Comparison of ENCODE assay signal across 39 cellular contexts in genomic region chr10:54947605-54948004, GRCh38.
"Had no signal": no experiment of that assay in that cellular context is flagged by ENCODE, and none has a peak within 500 bp of the region (broad histone marks: within the 10 kb centered on the region; RNA-seq: fewer than 3 reads in every experiment).

No MANE protein-coding gene starts in this region.

- H3K9me3 Mint-ChIP-seq: activated T-helper 1 cell treated with anti-CD3 and anti-CD28 coated beads, Interleukin-12 subunit alpha, Interleukin-12 subunit beta, Interleukin-2, Interleukin-4 antibody, amounts not matched to agents 30 ng/mL and 10 ng/mL and 1 ng/mL, durations not matched to agents 14 hours and 24 hours and 36 hours; brain had no signal

- H3K36me3 Mint-ChIP-seq: activated naive CD4-positive, alpha-beta T cell treated with anti-CD3 and anti-CD28 coated beads, Interleukin-2, amount 10 ng/mL, durations not matched to agents 7 days and 5 days; activated naive CD4-positive, alpha-beta T cell treated with anti-CD3 and anti-CD28 coated beads, Interleukin-2, amount 50 U/mL, for 24 hours; activated naive CD4-positive, alpha-beta T cell treated with anti-CD3 and anti-CD28 coated beads, Interleukin-2, amount 50 U/mL, for 72 hours; activated naive CD8-positive, alpha-beta T cell; activated naive CD8-positive, alpha-beta T cell treated with anti-CD3 and anti-CD28 coated beads for 36 hours; activated naive CD8-positive, alpha-beta T cell treated with anti-CD3 and anti-CD28 coated beads, Interleukin-2, amount 10 ng/mL, durations not matched to agents 7 days and 5 days; brain had no signal

- H3K27me3 ChIP-seq: adrenal gland, ascending aorta, body of pancreas, brain microvascular endothelial cell, breast epithelium, cardiac muscle cell had no signal

- H3K36me3 ChIP-seq: adrenal gland, ascending aorta, brain microvascular endothelial cell, breast epithelium, cardiac muscle cell had no signal

- H3K4me3 ChIP-seq: adrenal gland, ascending aorta, body of pancreas, breast epithelium, cardiac muscle cell had no signal

- H3K9me3 ChIP-seq: adrenal gland, ascending aorta, body of pancreas, breast epithelium had no signal

- DNase-seq: activated effector memory CD4-positive, alpha-beta T cell treated with anti-CD3 and anti-CD28 coated beads, Interleukin-2, amount 50 U/mL, for 16 hours; activated effector memory CD4-positive, alpha-beta T cell treated with Interleukin-2 at 50 U/mL for 16 hours; activated gamma-delta T cell; activated gamma-delta T cell treated with Interleukin-2 at 50 U/mL for 16 hours; activated naive CD4-positive, alpha-beta T cell; activated naive CD4-positive, alpha-beta T cell treated with anti-CD3 and anti-CD28 coated beads for 36 hours; activated naive CD4-positive, alpha-beta T cell treated with anti-CD3 and anti-CD28 coated beads, Interleukin-2, amount 10 ng/mL, durations not matched to agents 7 days and 5 days; activated naive CD4-positive, alpha-beta T cell treated with anti-CD3 and anti-CD28 coated beads, Interleukin-2, amount 50 U/mL, for 16 hours; activated naive CD4-positive, alpha-beta T cell treated with Interleukin-2 at 50 U/mL for 16 hours; activated naive CD8-positive, alpha-beta T cell treated with anti-CD3 and anti-CD28 coated beads for 36 hours; activated naive CD8-positive, alpha-beta T cell treated with anti-CD3 and anti-CD28 coated beads, Interleukin-2, amount 10 ng/mL, durations not matched to agents 7 days and 5 days; activated naive CD8-positive, alpha-beta T cell treated with anti-CD3 and anti-CD28 coated beads, Interleukin-2, amount 50 U/mL, for 24 hours; activated T-cell treated with anti-CD3 and anti-CD28 coated beads, Interleukin-2, amount 50 U/mL, for 1 hour; activated T-cell treated with anti-CD3 and anti-CD28 coated beads, Interleukin-2, amount 50 U/mL, for 4 hours; activated T-cell treated with anti-CD3 and anti-CD28 coated beads, Interleukin-2, amount 50 U/mL, for 48 hours; activated T-cell treated with anti-CD3 and anti-CD28 coated beads, Interleukin-2, amount 50 U/mL, for 72 hours; adrenal gland; amniotic stem cell; amygdala; anterior cingulate cortex; aorta; body of pancreas; brain microvascular endothelial cell; caudate nucleus; central memory CD4-positive, alpha-beta T cell; cerebellar nuclear complex had no signal

- H3K27me3 Mint-ChIP-seq: activated naive CD4-positive, alpha-beta T cell treated with anti-CD3 and anti-CD28 coated beads, Interleukin-2, amount 10 ng/mL, durations not matched to agents 7 days and 5 days; activated naive CD4-positive, alpha-beta T cell treated with anti-CD3 and anti-CD28 coated beads, Interleukin-2, amount 50 U/mL, for 24 hours; activated naive CD8-positive, alpha-beta T cell; activated naive CD8-positive, alpha-beta T cell treated with anti-CD3 and anti-CD28 coated beads for 36 hours; activated naive CD8-positive, alpha-beta T cell treated with anti-CD3 and anti-CD28 coated beads, Interleukin-2, amount 10 ng/mL, durations not matched to agents 7 days and 5 days; activated naive CD8-positive, alpha-beta T cell treated with anti-CD3 and anti-CD28 coated beads, Interleukin-2, amount 50 U/mL, for 24 hours; activated T-helper 17 cell treated with anti-CD3 and anti-CD28 coated beads, Interleukin-2, amount 50 U/mL, for 72 hours; brain; central memory CD8-positive, alpha-beta T cell had no signal

- H3K4me1 Mint-ChIP-seq: activated naive CD4-positive, alpha-beta T cell treated with anti-CD3 and anti-CD28 coated beads, Interleukin-2, amount 10 ng/mL, durations not matched to agents 7 days and 5 days; activated naive CD4-positive, alpha-beta T cell treated with anti-CD3 and anti-CD28 coated beads, Interleukin-2, amount 50 U/mL, for 24 hours; activated naive CD8-positive, alpha-beta T cell treated with anti-CD3 and anti-CD28 coated beads for 36 hours; activated naive CD8-positive, alpha-beta T cell treated with anti-CD3 and anti-CD28 coated beads, Interleukin-2, amount 10 ng/mL, durations not matched to agents 7 days and 5 days; activated naive CD8-positive, alpha-beta T cell treated with anti-CD3 and anti-CD28 coated beads, Interleukin-2, amount 50 U/mL, for 24 hours; activated T-helper 17 cell treated with anti-CD3 and anti-CD28 coated beads, Interleukin-2, amount 50 U/mL, for 72 hours; brain; central memory CD8-positive, alpha-beta T cell had no signal

- H3K27ac ChIP-seq: adrenal gland, ascending aorta, body of pancreas, brain microvascular endothelial cell, breast epithelium, cardiac muscle cell had no signal

- H3K4me3 Mint-ChIP-seq: activated naive CD4-positive, alpha-beta T cell treated with anti-CD3 and anti-CD28 coated beads for 36 hours; activated naive CD4-positive, alpha-beta T cell treated with anti-CD3 and anti-CD28 coated beads, Interleukin-2, amount 10 ng/mL, durations not matched to agents 7 days and 5 days; activated naive CD4-positive, alpha-beta T cell treated with anti-CD3 and anti-CD28 coated beads, Interleukin-2, amount 50 U/mL, for 24 hours; activated naive CD8-positive, alpha-beta T cell; activated naive CD8-positive, alpha-beta T cell treated with anti-CD3 and anti-CD28 coated beads for 36 hours; activated naive CD8-positive, alpha-beta T cell treated with anti-CD3 and anti-CD28 coated beads, Interleukin-2, amount 10 ng/mL, durations not matched to agents 7 days and 5 days; activated naive CD8-positive, alpha-beta T cell treated with anti-CD3 and anti-CD28 coated beads, Interleukin-2, amount 50 U/mL, for 24 hours; activated T-cell treated with anti-CD3 and anti-CD28 coated beads, Interleukin-2, amount 50 U/mL, for 4 hours; activated T-cell treated with anti-CD3 and anti-CD28 coated beads, Interleukin-2, amount 50 U/mL, for 72 hours; activated T-helper 1 cell treated with anti-CD3 and anti-CD28 coated beads, Interleukin-12 subunit alpha, Interleukin-12 subunit beta, Interleukin-2, Interleukin-4 antibody, amounts not matched to agents 30 ng/mL and 10 ng/mL and 1 ng/mL, durations not matched to agents 14 hours and 24 hours and 36 hours; activated T-helper 17 cell treated with anti-CD3 and anti-CD28 coated beads, Interleukin-2, amount 50 U/mL, for 72 hours; brain; central memory CD8-positive, alpha-beta T cell had no signal

- H3K27ac Mint-ChIP-seq: activated naive CD4-positive, alpha-beta T cell treated with anti-CD3 and anti-CD28 coated beads for 36 hours; activated naive CD4-positive, alpha-beta T cell treated with anti-CD3 and anti-CD28 coated beads, Interleukin-2, amount 10 ng/mL, durations not matched to agents 7 days and 5 days; activated naive CD4-positive, alpha-beta T cell treated with anti-CD3 and anti-CD28 coated beads, Interleukin-2, amount 50 U/mL, for 24 hours; activated naive CD4-positive, alpha-beta T cell treated with anti-CD3 and anti-CD28 coated beads, Interleukin-2, amount 50 U/mL, for 72 hours; activated naive CD8-positive, alpha-beta T cell; activated naive CD8-positive, alpha-beta T cell treated with anti-CD3 and anti-CD28 coated beads for 36 hours; activated naive CD8-positive, alpha-beta T cell treated with anti-CD3 and anti-CD28 coated beads, Interleukin-2, amount 10 ng/mL, durations not matched to agents 7 days and 5 days; activated naive CD8-positive, alpha-beta T cell treated with anti-CD3 and anti-CD28 coated beads, Interleukin-2, amount 50 U/mL, for 24 hours; activated T-cell treated with anti-CD3 and anti-CD28 coated beads, Interleukin-2, amount 50 U/mL, for 72 hours; activated T-helper 1 cell treated with anti-CD3 and anti-CD28 coated beads, Interleukin-12 subunit alpha, Interleukin-12 subunit beta, Interleukin-2, Interleukin-4 antibody, amounts not matched to agents 30 ng/mL and 10 ng/mL and 1 ng/mL, durations not matched to agents 14 hours and 24 hours and 36 hours; activated T-helper 17 cell treated with anti-CD3 and anti-CD28 coated beads, Interleukin-2, amount 50 U/mL, for 72 hours; activated T-helper 2 cell treated with anti-CD3 and anti-CD28 coated beads, Interferon-gamma antibody, Interleukin-2, Interleukin-4, amounts not matched to agents 10 μg/mL and 5 μg/mL and 100 μg/mL, durations not matched to agents 14 hours and 24 hours and 36 hours; brain had no signal

- FAIRE-seq: astrocyte, bronchial epithelial cell had no signal

- H3K4me1 ChIP-seq: adrenal gland, ascending aorta, body of pancreas, breast epithelium had no signal

- ATAC-seq: activated naive CD4-positive, alpha-beta T cell treated with anti-CD3 and anti-CD28 coated beads, Interleukin-2, amount 50 U/mL, for 72 hours; activated naive CD8-positive, alpha-beta T cell treated with anti-CD3 and anti-CD28 coated beads, Interleukin-2, amount 50 U/mL, for 24 hours; activated T-cell treated with anti-CD3 and anti-CD28 coated beads, Interleukin-2, amount 50 U/mL, for 4 hours; activated T-cell treated with anti-CD3 and anti-CD28 coated beads, Interleukin-2, amount 50 U/mL, for 72 hours; activated T-helper 17 cell treated with anti-CD3 and anti-CD28 coated beads, Interleukin-2, amount 50 U/mL, for 72 hours; body of pancreas had no signal
